In the genomic region with DNA sequence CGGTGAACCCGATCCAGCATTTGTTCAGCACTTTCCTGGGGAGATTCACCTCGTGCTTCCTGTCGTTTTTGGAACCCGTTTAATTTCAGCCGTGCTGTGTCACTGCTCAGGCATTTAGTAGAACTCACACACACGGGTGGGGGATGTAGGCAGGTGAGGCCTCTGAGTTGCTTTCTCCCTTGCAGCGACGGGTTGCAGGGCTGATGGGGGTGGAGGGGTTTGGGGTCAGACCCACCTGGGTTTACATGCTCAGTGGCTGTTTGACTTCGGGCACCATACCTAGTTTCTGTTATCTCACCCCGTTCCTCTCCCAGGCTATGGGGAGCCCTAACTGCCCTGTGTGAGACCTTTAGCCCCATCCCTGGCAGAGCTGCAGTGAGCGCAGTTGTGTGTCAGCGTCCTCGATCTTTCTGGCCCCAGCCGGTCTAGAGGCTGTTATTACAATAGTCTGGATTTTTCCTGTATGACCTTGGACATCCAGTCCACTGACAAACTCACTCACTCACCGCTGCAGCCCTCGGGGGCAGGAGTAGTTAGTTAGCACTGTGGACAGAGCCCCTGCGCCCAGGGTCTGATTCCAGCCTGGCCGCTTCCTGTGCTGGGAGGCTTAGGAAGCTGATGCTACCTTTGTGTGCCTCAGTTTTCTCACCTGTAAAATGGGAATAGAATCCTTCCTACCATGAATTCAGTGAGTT, we compare ENCODE assay signal across 9 cellular contexts. TPM values are rescaled to one million over a fixed set of nuclear protein-coding genes. Genes with fewer than 3 reads are reported as not detected.
A peak's percentile ranks its signal among the peaks of the same experiment; 100 is the strongest.
DNase-seq lines count a peak whose midpoint lies in the region; TF ChIP-seq lines count a peak whose summit lies in the region.
"Had no signal": no experiment of that assay in that cellular context is flagged by ENCODE, and none has a peak within 500 bp of the region (broad histone marks: within the 10 kb centered on the region; RNA-seq: fewer than 3 reads in every experiment).

No MANE protein-coding gene starts in this region.

- peak overlapping the region; percentile 77 for H3K9ac ChIP-seq in mucosa of stomach (ENCODE audit: low read length)

- CTCF ChIA-PET in AG04449 (lab: Yijun Ruan, JAX): interaction anchor here (1.0 to 1.6 kb wide), 9 partner anchors 11 to 106 kb away, joined by 3 to 14 read pairs (median 5); no protein-coding TSS in a partner anchor

- TF ChIP-seq EP300 in Ishikawa (IDR thresholded peaks at IDR 0.05; ENCODE audit: borderline replicate concordance): no peak

- no peaks in the 10 kb centered on the region for H3K27me3 ChIP-seq in mucosa of stomach (ENCODE audit: control insufficient read depth, insufficient read depth, low read length)

- POLR2A ChIA-PET in AG04449 (lab: Yijun Ruan, JAX): no interaction called here

- H3K36me3 ChIP-seq in mucosa of stomach (ENCODE audit: control insufficient read depth, insufficient read depth, low read length): no peaks in the 10 kb centered on the region

- TF ChIP-seq CTCF in AG04449 (IDR thresholded peaks at IDR 0.05; ENCODE audit: insufficient read depth, low read length, missing control alignments) (no peak), GM10266 (IDR thresholded peaks at IDR 0.05; ENCODE audit: control insufficient read depth, insufficient read depth, low read depth, missing control alignments) (no peak)

- H3K4me3 ChIP-seq in AG04449 (ENCODE audit: low read depth, low read length) (peak overlapping the region; percentile 74), mucosa of stomach (ENCODE audit: low read length) (peak overlapping the region; percentile 6)

- TF ChIP-seq RAD21 in Ishikawa (IDR thresholded peaks at IDR 0.05; ENCODE audit: low read depth): no peak

- no peaks in the 10 kb centered on the region for H3K9me3 ChIP-seq in mucosa of stomach (ENCODE audit: control insufficient read depth, low read length)

- H3K4me1 ChIP-seq in mucosa of stomach (ENCODE audit: control insufficient read depth, insufficient read depth, low read length): peaks cover 48% of the 10 kb centered on the region

- no peak for DNase-seq in AG04449 (ENCODE audit: low read depth, low spot score)
- DNase-seq in dermis microvascular lymphatic vessel endothelial cell (ENCODE audit: low read depth in 2 of 2): peak; percentile 83 to 86
- DNase-seq in GM10266 (ENCODE audit: extremely low spot score): no peak
- no peak for DNase-seq in SKM-1 (lab: John Stamatoyannopoulos, UW; ENCODE audit: unreplicated experiment)
- no peak for DNase-seq in stimulated activated CD4-positive, alpha-beta T cell treated with anti-CD3 and anti-CD28 coated beads, Interleukin-2, amount 100 ng/mL, for 48 hours
- no peak for DNase-seq in NCI-H2107 (lab: John Stamatoyannopoulos, UW)
- DNase-seq: head of caudate nucleus had no signal

TF ChIP-seq in Ishikawa, 13 proteins besides CTCF, POLR2A, EP300 and RAD21:
- no peak for TF ChIP-seq CEBPB (IDR thresholded peaks at IDR 0.05)
- TF ChIP-seq, protein P1, sequence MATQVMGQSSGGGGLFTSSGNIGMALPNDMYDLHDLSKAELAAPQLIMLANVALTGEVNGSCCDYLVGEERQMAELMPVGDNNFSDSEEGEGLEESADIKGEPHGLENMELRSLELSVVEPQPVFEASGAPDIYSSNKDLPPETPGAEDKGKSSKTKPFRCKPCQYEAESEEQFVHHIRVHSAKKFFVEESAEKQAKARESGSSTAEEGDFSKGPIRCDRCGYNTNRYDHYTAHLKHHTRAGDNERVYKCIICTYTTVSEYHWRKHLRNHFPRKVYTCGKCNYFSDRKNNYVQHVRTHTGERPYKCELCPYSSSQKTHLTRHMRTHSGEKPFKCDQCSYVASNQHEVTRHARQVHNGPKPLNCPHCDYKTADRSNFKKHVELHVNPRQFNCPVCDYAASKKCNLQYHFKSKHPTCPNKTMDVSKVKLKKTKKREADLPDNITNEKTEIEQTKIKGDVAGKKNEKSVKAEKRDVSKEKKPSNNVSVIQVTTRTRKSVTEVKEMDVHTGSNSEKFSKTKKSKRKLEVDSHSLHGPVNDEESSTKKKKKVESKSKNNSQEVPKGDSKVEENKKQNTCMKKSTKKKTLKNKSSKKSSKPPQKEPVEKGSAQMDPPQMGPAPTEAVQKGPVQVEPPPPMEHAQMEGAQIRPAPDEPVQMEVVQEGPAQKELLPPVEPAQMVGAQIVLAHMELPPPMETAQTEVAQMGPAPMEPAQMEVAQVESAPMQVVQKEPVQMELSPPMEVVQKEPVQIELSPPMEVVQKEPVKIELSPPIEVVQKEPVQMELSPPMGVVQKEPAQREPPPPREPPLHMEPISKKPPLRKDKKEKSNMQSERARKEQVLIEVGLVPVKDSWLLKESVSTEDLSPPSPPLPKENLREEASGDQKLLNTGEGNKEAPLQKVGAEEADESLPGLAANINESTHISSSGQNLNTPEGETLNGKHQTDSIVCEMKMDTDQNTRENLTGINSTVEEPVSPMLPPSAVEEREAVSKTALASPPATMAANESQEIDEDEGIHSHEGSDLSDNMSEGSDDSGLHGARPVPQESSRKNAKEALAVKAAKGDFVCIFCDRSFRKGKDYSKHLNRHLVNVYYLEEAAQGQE (IDR thresholded peaks at IDR 0.05; ENCODE audit: low read depth): peak; percentile 37; the same call in 1 of the 2 replicates

RNA-seq across cellular contexts. Expression of a gene that starts 2.6 kb away (rescaled TPM):
- 55.8 and 107 TPM in 2 replicates for total RNA-seq in dermis microvascular lymphatic vessel endothelial cell

RNA-seq across cellular contexts. Expression of a gene that starts 43.3 kb away (rescaled TPM):
- 5.4 and 5.9 TPM in 2 replicates for total RNA-seq in dermis microvascular lymphatic vessel endothelial cell

Comparison
In these comparisons a context has a peak if more than half of its experiments do, and no peak if none do; other contexts are left out.
1. DNase-seq: peak in dermis microvascular lymphatic vessel endothelial cell (2 of 2); none in AG04449 (single experiment), GM10266 (single experiment), SKM-1 (single experiment), stimulated activated CD4-positive, alpha-beta T cell treated with anti-CD3 and anti-CD28 coated beads, Interleukin-2, amount 100 ng/mL, for 48 hours (0 of 2) and NCI-H2107 (single experiment).